ENCODE assay signal across 23 cellular contexts in genomic region chr11:6442441-6442840, GRCh38. TPM values are rescaled to one million over a fixed set of nuclear protein-coding genes. Genes with fewer than 3 reads are reported as not detected.
"Had no signal": no experiment of that assay in that cellular context is flagged by ENCODE, and none has a peak within 500 bp of the region (broad histone marks: within the 10 kb centered on the region; RNA-seq: fewer than 3 reads in every experiment).

No MANE protein-coding gene starts in this region.

- H3K9ac ChIP-seq: KMS-11 had no signal

- FAIRE-seq: K562, RCC 7860 had no signal

- H3K27me3 ChIP-seq: SJSA1 had no signal

- H3K4me3 ChIP-seq: K562, SJSA1, SK-N-MC had no signal

- H3K4me2 ChIP-seq: KMS-11 had no signal

- H3K4me1 ChIP-seq: SJSA1 had no signal

- DNase-seq: Kasumi-1, MM.1S, NCI-H1092 treated with DMSO at 0.1 percent for 48 hours, NCI-H1436, NCI-H187, NCI-H2029, NCI-H2081 treated with DMSO at 0.1 percent for 48 hours, NCI-H2171, NCI-H226, NCI-H446, NCI-H510A, NCI-H524 treated with DMSO at 0.1 percent for 48 hours, NCI-H69, NCI-H774, Right ventricle myocardium superior, RPMI8226, SIG-M5 had no signal

- H3K27ac ChIP-seq: KMS-11, SJSA1, SK-N-MC had no signal

- H3K9me3 ChIP-seq: SJSA1 had no signal

- H3K36me3 ChIP-seq: SJSA1 had no signal

RNA-seq across cellular contexts. Expression of gene HPX, which starts 1.7 kb away (rescaled TPM):
- total RNA-seq: M059J had no signal
